9 cellular contexts compared by ENCODE assay signal in the genomic region with DNA sequence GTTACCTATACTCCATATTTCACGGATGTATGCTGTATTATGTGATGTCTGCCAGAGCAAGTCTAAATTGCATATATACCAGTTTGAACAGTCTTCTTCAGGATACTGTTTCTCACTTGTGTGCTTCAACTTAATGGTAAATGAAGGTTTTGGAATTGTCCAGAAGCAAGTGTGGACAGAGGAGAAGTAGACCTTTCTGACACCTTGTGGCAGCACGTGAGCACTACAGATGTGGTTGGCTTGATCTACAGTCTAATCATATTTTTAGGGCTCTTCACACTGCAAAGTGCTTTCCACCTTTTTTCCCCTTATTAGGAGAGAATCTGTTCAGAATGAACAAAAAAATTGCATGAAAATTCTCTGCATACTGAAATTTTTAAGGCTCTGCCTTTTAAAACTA. TPM values are rescaled to one million over a fixed set of nuclear protein-coding genes. Genes with fewer than 3 reads are reported as not detected.
DNase-seq lines count a peak whose midpoint lies in the region; ATAC-seq and TF ChIP-seq lines count a peak whose summit lies in the region.
"Had no signal": no experiment of that assay in that cellular context is flagged by ENCODE, and none has a peak within 500 bp of the region (broad histone marks: within the 10 kb centered on the region; RNA-seq: fewer than 3 reads in every experiment).

No MANE protein-coding gene starts in this region.

- H3K79me2 ChIP-seq in HCT116 (ENCODE audit: insufficient read depth, low read length), result peaks cover 88% of the 10 kb centered on the region

- no peaks in the 10 kb centered on the region for H3K27me3 Mint-ChIP-seq in Calu3 (ENCODE audit: unreplicated experiment)

- DNase-seq in Calu3 (peak; percentile 31), HCT116 (ENCODE audit: low read depth, low spot score) (peak; percentile 27), NCI-H82 treated with DMSO at 0.1 percent for 48 hours (lab: John Stamatoyannopoulos, UW; ENCODE audit: unreplicated experiment) (peak; percentile 30), activated T-cell treated with anti-CD3 and anti-CD28 coated beads for 48 hours (ENCODE audit: low read depth) (peak; percentile 24), fibroblast of the aortic adventitia (ENCODE audit: low read depth) (peak; percentile 71), ovary (peak; percentile 23 to 56 (median 37)), NCI-H226 (no peak), NCI-H187 treated with DMSO at 0.1 percent for 48 hours (lab: John Stamatoyannopoulos, UW) (no peak)

- no peak for TF ChIP-seq POLR2A in HCT116 (IDR thresholded peaks at IDR 0.05; ENCODE audit: borderline replicate concordance, extremely low read depth, insufficient read depth, insufficient read length)
- TF ChIP-seq POLR2A in ovary (IDR thresholded peaks at IDR 0.05), result no peak

- intact Hi-C loops in Calu3 (cut with micrococcal nuclease; ENCODE audit: unreplicated experiment), result loop anchor here (1.0 to 5.0 kb wide), 3 partner anchors 69 to 190 kb away; no protein-coding TSS in a partner anchor
- intact Hi-C loops in HCT116 (cut with micrococcal nuclease), result loop anchor here (2.0 kb wide), 1 partner anchor 190 kb away; no protein-coding TSS in a partner anchor
- intact Hi-C loops in ovary (cut with DNase I), result loop anchor here in 2 of 4 donors (5.0 kb wide), 1 partner anchor 194 kb away; a partner anchor contains a TSS

- CTCF ChIA-PET in Calu3 (lab: Charles Lee) (interaction anchor here (1.0 kb wide), 1 partner anchor 178 kb away, joined by 3 read pairs; no protein-coding TSS in a partner anchor), HCT116 (lab: Charles Lee) (interaction anchor here (1.0 to 2.4 kb wide), 4 partner anchors 11 to 180 kb away, joined by 3 to 7 read pairs (median 5); a partner anchor contains a TSS)

- no peak overlapping the region for H3K4me2 ChIP-seq in HCT116 (ENCODE audit: low read length)

- RAD21 ChIA-PET in HCT116 (lab: Charles Lee; ENCODE audit: low non-redundant PET in 1 of 2, low total read pairs in 2 of 2, uncharacterized antibody in 2 of 2, unreplicated experiment in 2 of 2), result interaction anchor here (0.6 to 1.0 kb wide), 3 partner anchors 178 to 190 kb away, joined by 3 to 5 read pairs (median 4); no protein-coding TSS in a partner anchor

- peaks cover 19% of the 10 kb centered on the region for H3K36me3 Mint-ChIP-seq in Calu3 (ENCODE audit: insufficient read depth, unreplicated experiment)

- H3K36me3 ChIP-seq in HCT116 (ENCODE audit: control insufficient read depth in 1 of 2, insufficient read depth in 2 of 2, low read length in 2 of 2), result 0 out of 4 replicates have a peak, but pooled peaks cover 0 to 3% of the 10 kb centered on the region in 2 experiments
- no peaks in the 10 kb centered on the region for H3K36me3 ChIP-seq in ovary

- H3K9me3 ChIP-seq in HCT116 (ENCODE audit: control insufficient read depth in 1 of 2, insufficient read depth in 1 of 2, low read depth in 1 of 2, low read length in 2 of 2) (no peaks in the 10 kb centered on the region), ovary (no peaks in the 10 kb centered on the region)

- no peaks in the 10 kb centered on the region for H3K27me3 ChIP-seq in HCT116 (ENCODE audit: insufficient read depth, low read length)
- no peaks in the 10 kb centered on the region for H3K27me3 ChIP-seq in ovary

- H2AFZ ChIP-seq in HCT116 (ENCODE audit: low read depth, low read length, poor library complexity, severe bottlenecking), result no peak overlapping the region

- POLR2A ChIA-PET in HCT116 (lab: Charles Lee), result no interaction called here

- peaks cover 12% of the 10 kb centered on the region for H3K4me1 Mint-ChIP-seq in Calu3 (ENCODE audit: low read depth, unreplicated experiment)

- no peak overlapping the region for H3K4me3 Mint-ChIP-seq in Calu3 (ENCODE audit: low read depth, unreplicated experiment)
- H3K4me3 Mint-ChIP-seq: T-helper 1 cell treated with Interleukin-12 subunit alpha and Interleukin-12 subunit beta and Interleukin-4 antibody, amounts not matched to agents 30 μg/mL and 1 μg/mL, for 36 hours had no signal

- no peaks in the 10 kb centered on the region for H4K20me1 ChIP-seq in HCT116 (ENCODE audit: insufficient read depth)

- no peak overlapping the region for H3K27ac Mint-ChIP-seq in Calu3 (ENCODE audit: unreplicated experiment)
- H3K27ac Mint-ChIP-seq: T-helper 1 cell treated with Interleukin-12 subunit alpha and Interleukin-12 subunit beta and Interleukin-4 antibody, amounts not matched to agents 30 μg/mL and 1 μg/mL, for 36 hours had no signal

- H3K4me3 ChIP-seq in HCT116 (replicated peaks in 1 of 2; ENCODE audit: low read depth in 1 of 2, low read length in 2 of 2) (no peak overlapping the region), fibroblast of the aortic adventitia (ENCODE audit: low read depth, low read length) (no peak overlapping the region), ovary (no peak overlapping the region)

- WGBS in ovary, 3 donors, result 46 to 56% (median 48%) methylated on average over 2 of the region's 2 CpGs

- no peaks in the 10 kb centered on the region for H3K9me2 ChIP-seq in HCT116 (ENCODE audit: insufficient read depth)

- H3K9me3 Mint-ChIP-seq in Calu3 (ENCODE audit: low read depth, unreplicated experiment), result no peaks in the 10 kb centered on the region
- H3K9me3 Mint-ChIP-seq: T-helper 1 cell treated with Interleukin-12 subunit alpha and Interleukin-12 subunit beta and Interleukin-4 antibody, amounts not matched to agents 30 μg/mL and 1 μg/mL, for 36 hours had no signal

- ATAC-seq in HCT116, result peak; percentile 97

- no peak overlapping the region for H3K9ac ChIP-seq in HCT116 (ENCODE audit: low read length)

- BruUV-seq in Calu3 (replicated peaks; lab: Mats Ljungman, UMichigan) (no TSS peak), HCT116 (replicated peaks; lab: Mats Ljungman, UMichigan) (no TSS peak)

- peak; percentile 67 for TF ChIP-seq RAD21 in HCT116 (IDR thresholded peaks at IDR 0.05; ENCODE audit: low read depth)

- H3K27ac ChIP-seq in HCT116 (ENCODE audit: low read depth, low read length) (no peak overlapping the region), ovary (no peak overlapping the region)

- TF ChIP-seq CTCF in Calu3 (IDR thresholded peaks at IDR 0.05; ENCODE audit: unreplicated experiment) (peak; percentile 22), HCT116 (IDR thresholded peaks at IDR 0.05 in 2 of 3, conservative IDR thresholded peaks at IDR 0.05 in 1 of 3; ENCODE audit: borderline replicate concordance in 1 of 3, insufficient read depth in 1 of 3, low read depth in 2 of 3, low read length in 2 of 3) (peak; percentile 51 to 74 (median 71); a peak in 5 of 6 replicates), fibroblast of the aortic adventitia (IDR thresholded peaks at IDR 0.05; ENCODE audit: insufficient read depth, low read length) (peak; percentile 73), ovary (IDR thresholded peaks at IDR 0.05) (peak; percentile 8 to 57 (median 14))

- no peak for TF ChIP-seq EP300 in ovary (IDR thresholded peaks at IDR 0.05)

- H3K4me1 ChIP-seq in HCT116 (ENCODE audit: control insufficient read depth in 1 of 2, insufficient read depth in 2 of 2, low read length in 2 of 2) (peaks cover 4 to 8% of the 10 kb centered on the region in 2 experiments; a peak in 2 of 4 replicates), ovary (ENCODE audit: insufficient read depth) (peaks cover 13% of the 10 kb centered on the region)

TF ChIP-seq in HCT116, 20 proteins besides CTCF, POLR2A, EP300 and RAD21:
- TF ChIP-seq JUND (IDR thresholded peaks at IDR 0.05), result no peak
- no peak for TF ChIP-seq SRF (IDR thresholded peaks at IDR 0.05; ENCODE audit: low read depth)
- TF ChIP-seq, protein P1, sequence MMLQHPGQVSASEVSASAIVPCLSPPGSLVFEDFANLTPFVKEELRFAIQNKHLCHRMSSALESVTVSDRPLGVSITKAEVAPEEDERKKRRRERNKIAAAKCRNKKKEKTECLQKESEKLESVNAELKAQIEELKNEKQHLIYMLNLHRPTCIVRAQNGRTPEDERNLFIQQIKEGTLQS (IDR thresholded peaks at IDR 0.05), result no peak
- TF ChIP-seq YY1 (IDR thresholded peaks at IDR 0.05; ENCODE audit: extremely low read depth, insufficient replicate concordance, low read depth, low read length), result no peak
- no peak for TF ChIP-seq CBX3 (IDR thresholded peaks at IDR 0.05; ENCODE audit: low read depth)
- TF ChIP-seq EZH2phosphoT487 (IDR thresholded peaks at IDR 0.05; ENCODE audit: borderline replicate concordance), result no peak
- TF ChIP-seq, protein P2, sequence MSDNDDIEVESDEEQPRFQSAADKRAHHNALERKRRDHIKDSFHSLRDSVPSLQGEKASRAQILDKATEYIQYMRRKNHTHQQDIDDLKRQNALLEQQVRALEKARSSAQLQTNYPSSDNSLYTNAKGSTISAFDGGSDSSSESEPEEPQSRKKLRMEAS (IDR thresholded peaks at IDR 0.05), result 0 out of 2 replicates have a peak, but pooled peaks have one; percentile 16
- TF ChIP-seq EGR1 (IDR thresholded peaks at IDR 0.05; ENCODE audit: low read depth), result no peak
- TF ChIP-seq POLR2AphosphoS5 (IDR thresholded peaks at IDR 0.05; ENCODE audit: low read depth, low read length), result no peak

RNA-seq across cellular contexts. Expression of a gene that starts 10.9 kb away (rescaled TPM):
- 18.2 and 20.2 TPM in 2 replicates for total RNA-seq in Calu3 (2022)
- 19.8 TPM for total RNA-seq in HCT116 (2021; ENCODE audit: unreplicated experiment)
- polyA plus RNA-seq in HCT116 (2012), result 9.4 and 12.0 TPM in 2 replicates
- total RNA-seq in fibroblast of the aortic adventitia (ENCODE audit: low replicate concordance), result 19.5 and 38.1 TPM in 2 replicates
- 10 to 100 TPM; 35.4 to 55.6 (median 39.1) TPM for total RNA-seq in ovary
- polyA plus RNA-seq in ovary, result 10 to 100 TPM; 18.9 to 26.0 TPM

RNA-seq across cellular contexts. Expression of a gene that starts 54.3 kb away (rescaled TPM):
- 13.2 and 16.0 TPM in 2 replicates for total RNA-seq in Calu3 (2022)
- 26.1 TPM for total RNA-seq in HCT116 (2021; ENCODE audit: unreplicated experiment)
- polyA plus RNA-seq in HCT116 (2012), result 5.8 and 10.2 TPM in 2 replicates
- 0.49 and 7.8 TPM in 2 replicates for total RNA-seq in fibroblast of the aortic adventitia (ENCODE audit: low replicate concordance)
- total RNA-seq in ovary, result 1 to 10 TPM; 1.7 to 3.9 (median 2.9) TPM
- polyA plus RNA-seq in ovary, result 1 to 10 TPM; 1.6 to 2.7 TPM

Comparison
In these comparisons a context has a peak if more than half of its experiments do, and no peak if none do; other contexts are left out.
1. DNase-seq: peak in Calu3 (single experiment), HCT116 (single experiment), NCI-H82 treated with DMSO at 0.1 percent for 48 hours (single experiment), activated T-cell treated with anti-CD3 and anti-CD28 coated beads for 48 hours (single experiment), fibroblast of the aortic adventitia (single experiment) and ovary (5 of 5); none in NCI-H226 (single experiment) and NCI-H187 treated with DMSO at 0.1 percent for 48 hours (single experiment).
2. CTCF ChIP-seq: peak in every context shown above with its lines; median percentile 73 in fibroblast of the aortic adventitia; 71 in HCT116; 22 in Calu3; 14 in ovary.